1 cellular context compared by ENCODE assay signal in genomic region chr1:247008406-247008799, GRCh38.
TF ChIP-seq lines count a peak whose summit lies in the region.

No MANE protein-coding gene starts in this region.

TF ChIP-seq in SK-N-SH treated with all-trans-retinoic acid at 6 μM for 48 hours, 23 proteins besides CTCF, POLR2A, EP300 and RAD21 (continued from another document):
- TF ChIP-seq TSHZ2 (CRISPR knock-in tag; IDR thresholded peaks at IDR 0.05): no peak
- TF ChIP-seq OSR1 (CRISPR knock-in tag; IDR thresholded peaks at IDR 0.05): no peak
